8 cellular contexts compared by ENCODE assay signal in the genomic region with DNA sequence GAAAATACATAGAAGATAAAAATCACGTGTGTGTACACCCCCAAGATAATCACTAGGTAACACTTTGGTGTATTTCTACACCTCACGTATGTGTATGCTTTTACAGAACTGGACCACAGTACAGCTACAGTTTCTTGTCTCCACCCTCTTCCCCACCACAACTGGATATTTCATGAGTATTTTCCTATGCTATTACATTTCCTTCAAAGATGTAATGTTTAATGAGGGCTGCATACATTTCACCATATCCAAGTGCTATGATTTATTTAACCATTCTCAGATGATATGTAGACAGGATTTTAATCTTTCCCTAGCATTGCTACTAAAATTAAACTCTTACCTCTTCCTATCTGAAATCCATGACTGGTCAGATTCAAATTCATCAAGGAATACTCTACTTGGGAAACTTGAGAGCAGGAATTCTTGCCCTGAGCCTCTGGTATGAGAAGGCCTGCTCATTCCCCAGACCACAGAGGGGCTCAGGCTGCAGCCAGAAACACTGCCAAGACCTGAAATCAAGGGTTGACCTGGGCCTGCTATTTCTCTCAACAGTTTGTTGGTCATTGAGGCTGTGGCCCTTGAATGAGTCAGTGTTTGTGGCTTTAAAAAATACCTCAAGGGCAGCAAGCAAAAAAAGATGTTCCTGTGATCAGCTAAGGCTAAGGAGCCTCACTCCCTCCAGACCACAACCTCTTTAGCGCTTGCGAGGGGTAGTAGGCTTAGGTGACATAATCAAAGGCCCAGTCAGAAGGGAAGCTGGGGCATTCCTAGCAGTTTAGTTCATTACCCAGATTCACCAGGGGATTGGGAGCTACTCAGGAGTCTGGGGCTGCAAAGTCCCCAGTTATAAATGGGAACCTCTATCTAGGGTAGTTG. TPM values are rescaled to one million over a fixed set of nuclear protein-coding genes. Genes with fewer than 3 reads are reported as not detected.
DNase-seq lines count a peak whose midpoint lies in the region; ATAC-seq, FAIRE-seq and TF ChIP-seq lines count a peak whose summit lies in the region.

No MANE protein-coding gene starts in this region.

- TF ChIP-seq POLR2A in GM12891 (IDR thresholded peaks at IDR 0.05; ENCODE audit: low read depth, low read length), result no peak
- no peak for TF ChIP-seq POLR2A in NB4 (IDR thresholded peaks at IDR 0.05; ENCODE audit: extremely low read depth, insufficient read length)
- TF ChIP-seq POLR2A in stomach (IDR thresholded peaks at IDR 0.05), result no peak

- peak; percentile 40 for FAIRE-seq in GM12891 (lab: Jason Lieb, UNC)

- H3K4me1 ChIP-seq in stomach, result peaks cover 0 to 28% (median 3%) of the 10 kb centered on the region in 4 donors

- no peaks in the 10 kb centered on the region for H3K27me3 ChIP-seq in stomach

- TF ChIP-seq EP300 in stomach (IDR thresholded peaks at IDR 0.05), result no peak

- WGBS in stomach, 5 donors, result 55 to 74% (median 62%) methylated on average over 4 of the region's 4 CpGs

- DNase-seq in GM12891 (ENCODE audit: insufficient read length, low spot score), result no peak
- DNase-seq in HFF-Myc (ENCODE audit: extremely low read depth, low read depth), result peak; percentile 87
- DNase-seq in NB4 (ENCODE audit: low read depth), result peak; percentile 90
- DNase-seq in islet precursor cell, result peak; percentile 98
- no peak for DNase-seq in left colon
- DNase-seq in NCI-H2171 treated with DMSO at 0.1 percent for 48 hours (lab: John Stamatoyannopoulos, UW), result no peak
- DNase-seq in stomach, result no peak
- no peak for DNase-seq in substantia nigra (lab: John Stamatoyannopoulos, UW)

- H3K27ac ChIP-seq in stomach, result peak overlapping the region in 1 of 5 donors; percentile 7
- H3K27ac ChIP-seq in substantia nigra (ENCODE audit: low read depth, low read length, poor library complexity, severe bottlenecking), result no peak overlapping the region

- no peak for ATAC-seq in left colon

- no peak for TF ChIP-seq CTCF in HFF-Myc (IDR thresholded peaks at IDR 0.05; ENCODE audit: low read depth, low read length, missing control alignments)
- TF ChIP-seq CTCF in NB4 (IDR thresholded peaks at IDR 0.05; ENCODE audit: low read depth, low read length), result no peak
- no peak for TF ChIP-seq CTCF in stomach (IDR thresholded peaks at IDR 0.05)

- no peaks in the 10 kb centered on the region for H3K9me3 ChIP-seq in stomach

- H3K4me3 ChIP-seq in HFF-Myc (replicated peaks; ENCODE audit: low read depth, low read length), result no peak overlapping the region
- H3K4me3 ChIP-seq in NB4 (ENCODE audit: low read depth, low read length), result no peak overlapping the region
- no peak overlapping the region for H3K4me3 ChIP-seq in stomach

- H3K36me3 ChIP-seq in stomach, result no peaks in the 10 kb centered on the region

- intact Hi-C loops in left colon (cut with DNase I, micrococcal nuclease) (no loop called here), stomach (cut with DNase I; ENCODE audit: low total_unique reads) (no loop called here)

TF ChIP-seq in GM12891, 5 proteins besides CTCF, POLR2A, EP300 and RAD21:
- TF ChIP-seq TAF1 (IDR thresholded peaks at IDR 0.05; ENCODE audit: low read depth, low read length) (no peak), PAX5 (IDR thresholded peaks at IDR 0.05; ENCODE audit: insufficient read depth, low read length, severe bottlenecking) (no peak), SPI1 (IDR thresholded peaks at IDR 0.05; ENCODE audit: low read depth, low read length) (no peak), POLR2AphosphoS5 (IDR thresholded peaks at IDR 0.05; ENCODE audit: low read depth, low read length) (no peak), POU2F2 (IDR thresholded peaks at IDR 0.05; ENCODE audit: low read depth, low read length) (no peak)

RNA-seq across cellular contexts. Expression of gene ABTB2, which starts 55.5 kb away (rescaled TPM):
- 1.4 TPM for polyA plus RNA-seq in GM12891 (2012; ENCODE audit: low read depth, missing spikeins)
- total RNA-seq in left colon, result 10 to 100 TPM; 16.5 to 16.6 TPM
- total RNA-seq in stomach, result 10 to 100 TPM in 2 of 5 donors, 1 to 10 TPM in 2, under 1 TPM in 1; 0.58 to 12.7 (median 6.4) TPM
- polyA plus RNA-seq in stomach, result 1 to 10 TPM; 1.2 to 2.0 (median 1.9) TPM

Comparison
In these comparisons a context has a peak if more than half of its experiments do, and no peak if none do; other contexts are left out.
1. DNase-seq: peak in HFF-Myc (single experiment), NB4 (single experiment) and islet precursor cell (single experiment); none in GM12891 (single experiment), left colon (0 of 2), NCI-H2171 treated with DMSO at 0.1 percent for 48 hours (single experiment), stomach (single experiment) and substantia nigra (0 of 49).